In the genomic region with DNA sequence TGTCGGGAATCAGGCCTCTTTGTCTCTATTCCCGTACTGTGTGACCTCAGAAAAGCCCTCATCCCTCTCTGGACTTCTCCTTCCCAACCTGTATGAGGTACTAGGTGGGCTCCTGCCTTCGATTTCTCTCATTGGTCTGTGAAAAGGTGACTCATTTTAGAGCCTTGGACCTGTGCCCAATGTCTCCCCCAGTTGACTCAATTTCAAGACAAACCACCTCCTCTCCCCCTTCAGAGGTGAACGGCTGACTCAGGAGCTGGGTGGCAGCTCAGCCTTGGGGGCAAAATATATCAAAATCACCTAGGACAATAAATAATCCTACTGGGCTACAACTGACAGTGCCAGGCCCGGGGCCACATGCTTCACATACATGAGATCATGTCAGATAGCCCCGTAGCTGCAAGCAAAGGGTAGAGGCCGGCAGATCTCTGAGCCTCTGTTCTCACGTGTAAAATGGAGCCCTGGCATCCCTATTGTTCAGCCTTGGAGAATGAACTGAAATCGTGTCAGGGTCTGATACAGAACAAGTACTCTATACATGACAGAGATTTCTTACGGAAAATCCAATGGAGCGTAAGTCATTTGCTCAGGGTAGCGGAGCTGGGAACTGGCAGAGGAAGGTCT, we compare ENCODE assay signal across 1 cellular context.
TF ChIP-seq lines count a peak whose summit lies in the region.

No MANE protein-coding gene starts in this region.

TF ChIP-seq in HEK293, 187 proteins besides CTCF, POLR2A, EP300 and RAD21 (continued from another document and continues in another):
- TF ChIP-seq SALL2 (tag by site-specific recombination; IDR thresholded peaks at IDR 0.05; ENCODE audit: borderline replicate concordance) (no peak), ZBTB20 (tag by site-specific recombination; IDR thresholded peaks at IDR 0.05) (no peak; the same call in none of the 2 replicates), ZNF521 (tag by site-specific recombination; IDR thresholded peaks at IDR 0.05) (no peak), ZFP41 (tag by site-specific recombination; IDR thresholded peaks at IDR 0.05; ENCODE audit: borderline replicate concordance) (no peak), ZBTB48 (tag by site-specific recombination; IDR thresholded peaks at IDR 0.05) (no peak), ZNF48 (tag by site-specific recombination; IDR thresholded peaks at IDR 0.05) (no peak), ZNF830 (tag by site-specific recombination; IDR thresholded peaks at IDR 0.05; ENCODE audit: low read depth) (no peak), GLIS1 (tag by site-specific recombination; IDR thresholded peaks at IDR 0.05) (no peak), ZNF350 (tag by site-specific recombination; IDR thresholded peaks at IDR 0.05) (no peak), GLI2 (tag by site-specific recombination; IDR thresholded peaks at IDR 0.05; ENCODE audit: borderline replicate concordance, low read depth) (no peak), ZNF335 (tag by site-specific recombination; conservative IDR thresholded peaks at IDR 0.05) (peak; percentile 61), ZNF202 (tag by site-specific recombination; IDR thresholded peaks at IDR 0.05; ENCODE audit: borderline replicate concordance) (no peak), BCL11A (tag by site-specific recombination; IDR thresholded peaks at IDR 0.05; ENCODE audit: low read depth) (no peak), ZNF664 (tag by site-specific recombination; IDR thresholded peaks at IDR 0.05) (no peak), ZNF629 (tag by site-specific recombination; IDR thresholded peaks at IDR 0.05) (peak; percentile 75; the same call in 1 of the 2 replicates), KLF10 (tag by site-specific recombination; IDR thresholded peaks at IDR 0.05) (no peak), ZNF621 (tag by site-specific recombination; IDR thresholded peaks at IDR 0.05) (no peak), ZNF792 (tag by site-specific recombination; IDR thresholded peaks at IDR 0.05) (0 out of 2 replicates have a peak, but pooled peaks have one; percentile 40), ZBTB7A (tag by site-specific recombination; IDR thresholded peaks at IDR 0.05; ENCODE audit: low read depth) (no peak), WT1 (tag by site-specific recombination; IDR thresholded peaks at IDR 0.05) (no peak), ZBTB1 (tag by site-specific recombination; IDR thresholded peaks at IDR 0.05) (0 out of 2 replicates have a peak, but pooled peaks have one; percentile 3), ZNF221 (tag by site-specific recombination; IDR thresholded peaks at IDR 0.05; ENCODE audit: borderline replicate concordance) (no peak), ZNF596 (tag by site-specific recombination; IDR thresholded peaks at IDR 0.05) (no peak), ZNF214 (tag by site-specific recombination; IDR thresholded peaks at IDR 0.05; ENCODE audit: borderline replicate concordance) (no peak), IKZF3 (tag by site-specific recombination; IDR thresholded peaks at IDR 0.05) (no peak), ZNF37A (tag by site-specific recombination; IDR thresholded peaks at IDR 0.05) (no peak), ZFP69B (tag by site-specific recombination; IDR thresholded peaks at IDR 0.05) (no peak), ZNF776 (tag by site-specific recombination; IDR thresholded peaks at IDR 0.05; ENCODE audit: borderline replicate concordance) (no peak), ZNF473 (tag by site-specific recombination; IDR thresholded peaks at IDR 0.05) (no peak), ZNF311 (tag by site-specific recombination; IDR thresholded peaks at IDR 0.05; ENCODE audit: borderline replicate concordance) (no peak), SP7 (tag by site-specific recombination; IDR thresholded peaks at IDR 0.05) (no peak; the same call in 1 of the 2 replicates), ZFHX2 (tag by site-specific recombination; conservative IDR thresholded peaks at IDR 0.05) (no peak), KLF8 (tag by site-specific recombination; IDR thresholded peaks at IDR 0.05) (no peak; the same call in 1 of the 2 replicates), ZNF16 (tag by site-specific recombination; IDR thresholded peaks at IDR 0.05; ENCODE audit: low read depth) (no peak), ZNF423 (tag by site-specific recombination; IDR thresholded peaks at IDR 0.05) (no peak), KLF9 (tag by site-specific recombination; IDR thresholded peaks at IDR 0.05; ENCODE audit: low read depth) (no peak), MYNN (tag by site-specific recombination; IDR thresholded peaks at IDR 0.05; ENCODE audit: borderline replicate concordance) (no peak), ZNF837 (tag by site-specific recombination; IDR thresholded peaks at IDR 0.05) (no peak), GLIS2 (tag by site-specific recombination; IDR thresholded peaks at IDR 0.05) (no peak), ZNF239 (tag by site-specific recombination; IDR thresholded peaks at IDR 0.05) (0 out of 2 replicates have a peak, but pooled peaks have one; percentile 21), ZNF394 (tag by site-specific recombination; IDR thresholded peaks at IDR 0.05; ENCODE audit: borderline replicate concordance) (no peak; the same call in 1 of the 2 replicates), ZNF558 (tag by site-specific recombination; IDR thresholded peaks at IDR 0.05) (0 out of 2 replicates have a peak, but pooled peaks have one; percentile 12), ZNF626 (tag by site-specific recombination; IDR thresholded peaks at IDR 0.05) (no peak), SCRT1 (tag by site-specific recombination; IDR thresholded peaks at IDR 0.05; ENCODE audit: borderline replicate concordance) (no peak), ZNF155 (tag by site-specific recombination; IDR thresholded peaks at IDR 0.05) (no peak), ZNF433 (tag by site-specific recombination; IDR thresholded peaks at IDR 0.05; ENCODE audit: low read depth) (no peak)
- TF ChIP-seq, protein P1, sequence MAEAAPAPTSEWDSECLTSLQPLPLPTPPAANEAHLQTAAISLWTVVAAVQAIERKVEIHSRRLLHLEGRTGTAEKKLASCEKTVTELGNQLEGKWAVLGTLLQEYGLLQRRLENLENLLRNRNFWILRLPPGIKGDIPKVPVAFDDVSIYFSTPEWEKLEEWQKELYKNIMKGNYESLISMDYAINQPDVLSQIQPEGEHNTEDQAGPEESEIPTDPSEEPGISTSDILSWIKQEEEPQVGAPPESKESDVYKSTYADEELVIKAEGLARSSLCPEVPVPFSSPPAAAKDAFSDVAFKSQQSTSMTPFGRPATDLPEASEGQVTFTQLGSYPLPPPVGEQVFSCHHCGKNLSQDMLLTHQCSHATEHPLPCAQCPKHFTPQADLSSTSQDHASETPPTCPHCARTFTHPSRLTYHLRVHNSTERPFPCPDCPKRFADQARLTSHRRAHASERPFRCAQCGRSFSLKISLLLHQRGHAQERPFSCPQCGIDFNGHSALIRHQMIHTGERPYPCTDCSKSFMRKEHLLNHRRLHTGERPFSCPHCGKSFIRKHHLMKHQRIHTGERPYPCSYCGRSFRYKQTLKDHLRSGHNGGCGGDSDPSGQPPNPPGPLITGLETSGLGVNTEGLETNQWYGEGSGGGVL (tag by site-specific recombination; IDR thresholded peaks at IDR 0.05) = peak; percentile 78; the same call in 1 of the 2 replicates
- TF ChIP-seq, protein P2, sequence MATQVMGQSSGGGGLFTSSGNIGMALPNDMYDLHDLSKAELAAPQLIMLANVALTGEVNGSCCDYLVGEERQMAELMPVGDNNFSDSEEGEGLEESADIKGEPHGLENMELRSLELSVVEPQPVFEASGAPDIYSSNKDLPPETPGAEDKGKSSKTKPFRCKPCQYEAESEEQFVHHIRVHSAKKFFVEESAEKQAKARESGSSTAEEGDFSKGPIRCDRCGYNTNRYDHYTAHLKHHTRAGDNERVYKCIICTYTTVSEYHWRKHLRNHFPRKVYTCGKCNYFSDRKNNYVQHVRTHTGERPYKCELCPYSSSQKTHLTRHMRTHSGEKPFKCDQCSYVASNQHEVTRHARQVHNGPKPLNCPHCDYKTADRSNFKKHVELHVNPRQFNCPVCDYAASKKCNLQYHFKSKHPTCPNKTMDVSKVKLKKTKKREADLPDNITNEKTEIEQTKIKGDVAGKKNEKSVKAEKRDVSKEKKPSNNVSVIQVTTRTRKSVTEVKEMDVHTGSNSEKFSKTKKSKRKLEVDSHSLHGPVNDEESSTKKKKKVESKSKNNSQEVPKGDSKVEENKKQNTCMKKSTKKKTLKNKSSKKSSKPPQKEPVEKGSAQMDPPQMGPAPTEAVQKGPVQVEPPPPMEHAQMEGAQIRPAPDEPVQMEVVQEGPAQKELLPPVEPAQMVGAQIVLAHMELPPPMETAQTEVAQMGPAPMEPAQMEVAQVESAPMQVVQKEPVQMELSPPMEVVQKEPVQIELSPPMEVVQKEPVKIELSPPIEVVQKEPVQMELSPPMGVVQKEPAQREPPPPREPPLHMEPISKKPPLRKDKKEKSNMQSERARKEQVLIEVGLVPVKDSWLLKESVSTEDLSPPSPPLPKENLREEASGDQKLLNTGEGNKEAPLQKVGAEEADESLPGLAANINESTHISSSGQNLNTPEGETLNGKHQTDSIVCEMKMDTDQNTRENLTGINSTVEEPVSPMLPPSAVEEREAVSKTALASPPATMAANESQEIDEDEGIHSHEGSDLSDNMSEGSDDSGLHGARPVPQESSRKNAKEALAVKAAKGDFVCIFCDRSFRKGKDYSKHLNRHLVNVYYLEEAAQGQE (tag by site-specific recombination; IDR thresholded peaks at IDR 0.05) = no peak
- TF ChIP-seq, protein P3, sequence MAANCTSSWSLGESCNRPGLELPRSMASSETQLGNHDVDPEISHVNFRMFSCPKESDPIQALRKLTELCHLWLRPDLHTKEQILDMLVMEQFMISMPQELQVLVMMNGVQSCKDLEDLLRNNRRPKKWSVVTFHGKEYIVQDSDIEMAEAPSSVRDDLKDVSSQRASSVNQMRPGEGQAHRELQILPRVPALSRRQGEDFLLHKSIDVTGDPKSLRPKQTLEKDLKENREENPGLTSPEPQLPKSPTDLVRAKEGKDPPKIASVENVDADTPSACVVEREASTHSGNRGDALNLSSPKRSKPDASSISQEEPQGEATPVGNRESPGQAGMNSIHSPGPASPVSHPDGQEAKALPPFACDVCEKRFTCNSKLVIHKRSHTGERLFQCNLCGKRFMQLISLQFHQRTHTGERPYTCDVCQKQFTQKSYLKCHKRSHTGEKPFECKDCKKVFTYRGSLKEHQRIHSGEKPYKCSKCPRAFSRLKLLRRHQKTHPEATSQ (tag by site-specific recombination; IDR thresholded peaks at IDR 0.05) = 0 out of 2 replicates have a peak, but pooled peaks have one; percentile 0
- TF ChIP-seq, protein P4, sequence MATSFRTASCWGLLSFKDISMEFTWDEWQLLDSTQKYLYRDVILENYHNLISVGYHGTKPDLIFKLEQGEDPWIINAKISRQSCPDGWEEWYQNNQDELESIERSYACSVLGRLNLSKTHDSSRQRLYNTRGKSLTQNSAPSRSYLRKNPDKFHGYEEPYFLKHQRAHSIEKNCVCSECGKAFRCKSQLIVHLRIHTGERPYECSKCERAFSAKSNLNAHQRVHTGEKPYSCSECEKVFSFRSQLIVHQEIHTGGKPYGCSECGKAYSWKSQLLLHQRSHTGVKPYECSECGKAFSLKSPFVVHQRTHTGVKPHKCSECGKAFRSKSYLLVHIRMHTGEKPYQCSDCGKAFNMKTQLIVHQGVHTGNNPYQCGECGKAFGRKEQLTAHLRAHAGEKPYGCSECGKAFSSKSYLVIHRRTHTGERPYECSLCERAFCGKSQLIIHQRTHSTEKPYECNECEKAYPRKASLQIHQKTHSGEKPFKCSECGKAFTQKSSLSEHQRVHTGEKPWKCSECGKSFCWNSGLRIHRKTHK (tag by site-specific recombination; IDR thresholded peaks at IDR 0.05) = no peak
- TF ChIP-seq, protein P5, sequence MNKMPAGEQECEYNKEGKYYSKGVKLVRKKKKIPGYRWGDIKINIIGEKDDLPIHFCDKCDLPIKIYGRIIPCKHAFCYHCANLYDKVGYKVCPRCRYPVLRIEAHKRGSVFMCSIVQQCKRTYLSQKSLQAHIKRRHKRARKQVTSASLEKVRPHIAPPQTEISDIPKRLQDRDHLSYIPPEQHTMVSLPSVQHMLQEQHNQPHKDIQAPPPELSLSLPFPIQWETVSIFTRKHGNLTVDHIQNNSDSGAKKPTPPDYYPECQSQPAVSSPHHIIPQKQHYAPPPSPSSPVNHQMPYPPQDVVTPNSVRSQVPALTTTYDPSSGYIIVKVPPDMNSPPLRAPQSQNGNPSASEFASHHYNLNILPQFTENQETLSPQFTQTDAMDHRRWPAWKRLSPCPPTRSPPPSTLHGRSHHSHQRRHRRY (tag by site-specific recombination; IDR thresholded peaks at IDR 0.05) = no peak
- TF ChIP-seq, protein P6, sequence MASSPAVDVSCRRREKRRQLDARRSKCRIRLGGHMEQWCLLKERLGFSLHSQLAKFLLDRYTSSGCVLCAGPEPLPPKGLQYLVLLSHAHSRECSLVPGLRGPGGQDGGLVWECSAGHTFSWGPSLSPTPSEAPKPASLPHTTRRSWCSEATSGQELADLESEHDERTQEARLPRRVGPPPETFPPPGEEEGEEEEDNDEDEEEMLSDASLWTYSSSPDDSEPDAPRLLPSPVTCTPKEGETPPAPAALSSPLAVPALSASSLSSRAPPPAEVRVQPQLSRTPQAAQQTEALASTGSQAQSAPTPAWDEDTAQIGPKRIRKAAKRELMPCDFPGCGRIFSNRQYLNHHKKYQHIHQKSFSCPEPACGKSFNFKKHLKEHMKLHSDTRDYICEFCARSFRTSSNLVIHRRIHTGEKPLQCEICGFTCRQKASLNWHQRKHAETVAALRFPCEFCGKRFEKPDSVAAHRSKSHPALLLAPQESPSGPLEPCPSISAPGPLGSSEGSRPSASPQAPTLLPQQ (tag by site-specific recombination; IDR thresholded peaks at IDR 0.05) = no peak
- TF ChIP-seq, protein P7, sequence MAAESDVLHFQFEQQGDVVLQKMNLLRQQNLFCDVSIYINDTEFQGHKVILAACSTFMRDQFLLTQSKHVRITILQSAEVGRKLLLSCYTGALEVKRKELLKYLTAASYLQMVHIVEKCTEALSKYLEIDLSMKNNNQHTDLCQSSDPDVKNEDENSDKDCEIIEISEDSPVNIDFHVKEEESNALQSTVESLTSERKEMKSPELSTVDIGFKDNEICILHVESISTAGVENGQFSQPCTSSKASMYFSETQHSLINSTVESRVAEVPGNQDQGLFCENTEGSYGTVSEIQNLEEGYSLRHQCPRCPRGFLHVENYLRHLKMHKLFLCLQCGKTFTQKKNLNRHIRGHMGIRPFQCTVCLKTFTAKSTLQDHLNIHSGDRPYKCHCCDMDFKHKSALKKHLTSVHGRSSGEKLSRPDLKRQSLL (tag by site-specific recombination; IDR thresholded peaks at IDR 0.05) = 0 out of 2 replicates have a peak, but pooled peaks have one; percentile 16
- TF ChIP-seq, protein P8, sequence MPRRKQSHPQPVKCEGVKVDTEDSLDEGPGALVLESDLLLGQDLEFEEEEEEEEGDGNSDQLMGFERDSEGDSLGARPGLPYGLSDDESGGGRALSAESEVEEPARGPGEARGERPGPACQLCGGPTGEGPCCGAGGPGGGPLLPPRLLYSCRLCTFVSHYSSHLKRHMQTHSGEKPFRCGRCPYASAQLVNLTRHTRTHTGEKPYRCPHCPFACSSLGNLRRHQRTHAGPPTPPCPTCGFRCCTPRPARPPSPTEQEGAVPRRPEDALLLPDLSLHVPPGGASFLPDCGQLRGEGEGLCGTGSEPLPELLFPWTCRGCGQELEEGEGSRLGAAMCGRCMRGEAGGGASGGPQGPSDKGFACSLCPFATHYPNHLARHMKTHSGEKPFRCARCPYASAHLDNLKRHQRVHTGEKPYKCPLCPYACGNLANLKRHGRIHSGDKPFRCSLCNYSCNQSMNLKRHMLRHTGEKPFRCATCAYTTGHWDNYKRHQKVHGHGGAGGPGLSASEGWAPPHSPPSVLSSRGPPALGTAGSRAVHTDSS (tag by site-specific recombination; IDR thresholded peaks at IDR 0.05) = peak; percentile 11; the same call in 1 of the 2 replicates
